23 cellular contexts compared by ENCODE assay signal in genomic region chr20:62068997-62069396, GRCh38. TPM values are rescaled to one million over a fixed set of nuclear protein-coding genes. Genes with fewer than 3 reads are reported as not detected.
DNase-seq lines count a peak whose midpoint lies in the region; ATAC-seq and TF ChIP-seq lines count a peak whose summit lies in the region.
"Had no signal": no experiment of that assay in that cellular context is flagged by ENCODE, and none has a peak within 500 bp of the region (broad histone marks: within the 10 kb centered on the region; RNA-seq: fewer than 3 reads in every experiment).

No MANE protein-coding gene starts in this region.

- ATAC-seq in PC-3, result no peak; the same call in 1 of the 2 replicates
- ATAC-seq: activated T-cell treated with anti-CD3 and anti-CD28 coated beads, Interleukin-2, amount 50 U/mL, for 4 hours; CD8-positive, alpha-beta T cell; heart right ventricle had no signal

- peaks cover 10% of the 10 kb centered on the region for H3K9me3 Mint-ChIP-seq in osteocyte (ENCODE audit: unreplicated experiment)

- peaks cover 21% of the 10 kb centered on the region for H3K4me1 ChIP-seq in PC-3 (ENCODE audit: insufficient read depth, low read length)
- peaks cover 33 to 46% (median 34%) of the 10 kb centered on the region in 4 donors for H3K4me1 ChIP-seq in transverse colon

- peaks cover 5% of the 10 kb centered on the region for H3K79me2 ChIP-seq in PC-3 (ENCODE audit: low read length)

- peaks cover 1% of the 10 kb centered on the region; the same call in 1 of the 2 replicates for H4K20me1 ChIP-seq in PC-3 (ENCODE audit: low read length)

- H3F3A ChIP-seq in PC-3 (ENCODE audit: low read length, unreplicated experiment), result no peaks in the 10 kb centered on the region

- no peak overlapping the region for H3K27ac Mint-ChIP-seq in osteocyte (ENCODE audit: unreplicated experiment)
- H3K27ac Mint-ChIP-seq: CD8-positive, alpha-beta T cell; dendritic cell treated with granulocyte-macrophage colony-stimulating factor and Interleukin-4, amounts not matched to agents 40 ng/mL and 50 ng/mL, for 4 days; mesothelial cell of epicardium had no signal

- no peaks in the 10 kb centered on the region for H3K9me2 ChIP-seq in PC-3 (replicated peaks; ENCODE audit: low read length)

- H3K27me3 ChIP-seq in PC-3 (ENCODE audit: low read length), result no peaks in the 10 kb centered on the region
- H3K27me3 ChIP-seq in transverse colon, result no peaks in the 10 kb centered on the region
- H3K27me3 ChIP-seq: cardiac muscle cell, heart right ventricle had no signal

- intact Hi-C loops in PC-3 (cut with micrococcal nuclease) (loop anchor here (10.0 kb wide), 1 partner anchor 54 kb away; no protein-coding TSS in a partner anchor), transverse colon (cut with DNase I; ENCODE audit: low total_unique reads) (loop anchor here (5.0 kb wide), 1 partner anchor 53 kb away; the partner anchor contains the start of gene LSM14B)

- peaks cover 5% of the 10 kb centered on the region; the same call in 1 of the 2 replicates for H3K9me3 ChIP-seq in PC-3 (ENCODE audit: low read length)
- peaks cover 0 to 6% of the 10 kb centered on the region in 2 donors for H3K9me3 ChIP-seq in transverse colon
- H3K9me3 ChIP-seq: prostate gland had no signal

- H3K4me1 Mint-ChIP-seq in osteocyte (ENCODE audit: unreplicated experiment), result peaks cover 16% of the 10 kb centered on the region

- POLR2A ChIA-PET in PC-3 (lab: Charles Lee; ENCODE audit: unreplicated experiment), result no interaction called here

- no TSS peak for BruUV-seq in PC-3 (replicated peaks; lab: Mats Ljungman, UMichigan)

- H3K27ac ChIP-seq in PC-3 (ENCODE audit: low read length) (no peak overlapping the region), transverse colon (peak overlapping the region; percentile 58 to 90 (median 65))
- H3K27ac ChIP-seq: cardiac muscle cell, heart right ventricle, left ventricle myocardium inferior, prostate gland had no signal

- no peak for TF ChIP-seq POLR2A in transverse colon (IDR thresholded peaks at IDR 0.05)

- H2AFZ ChIP-seq in PC-3 (ENCODE audit: low read length), result no peak overlapping the region

- CTCF ChIA-PET in PC-3 (lab: Charles Lee), result no interaction called here

- no peak overlapping the region for H3K9ac ChIP-seq in PC-3 (ENCODE audit: low read length)

- TF ChIP-seq EP300 in transverse colon (IDR thresholded peaks at IDR 0.05; ENCODE audit: low read depth), result no peak

- H3K36me3 ChIP-seq in PC-3 (ENCODE audit: low read depth, low read length) (no peaks in the 10 kb centered on the region), transverse colon (no peaks in the 10 kb centered on the region)
- H3K36me3 ChIP-seq: cardiac muscle cell, heart right ventricle, left ventricle myocardium inferior, prostate gland had no signal

- TF ChIP-seq CTCF in GM20000 (IDR thresholded peaks at IDR 0.05; ENCODE audit: extremely low read depth, missing control alignments) (no peak), PC-3 (conservative IDR thresholded peaks at IDR 0.05; ENCODE audit: low read depth, low read length) (no peak), transverse colon (IDR thresholded peaks at IDR 0.05) (no peak), osteocyte (IDR thresholded peaks at IDR 0.05) (no peak)

- 59% methylated on average over 7 of the region's 7 CpGs; no CpG with 5 or more reads in 1 of the 2 donors for WGBS in transverse colon (ENCODE audit: low coverage in 1 of 2), 2 donors

- no peak overlapping the region for H3K4me3 ChIP-seq in PC-3 (ENCODE audit: low read length)
- H3K4me3 ChIP-seq in transverse colon, result no peak overlapping the region
- H3K4me3 ChIP-seq: cardiac muscle cell, heart right ventricle, left ventricle myocardium inferior, prostate gland had no signal

- in situ Hi-C loops in transverse colon (cut with MboI; ENCODE audit: low pct_ligation_motif_present in 1 of 4, low pct_unique_long_range_greater_than_20kb in 1 of 4, low sequenced_read_pairs in 3 of 4), result loop anchor here in 2 of 4 donors (10.0 kb wide), 1 partner anchor 56 kb away; the partner anchor contains the start of gene LSM14B (in 2 of the 2)

- DNase-seq in GM20000 (ENCODE audit: low spot score) (peak; percentile 2), PC-3 (peak; percentile 30), glomerular visceral epithelial cell (ENCODE audit: extremely low spot score) (peak; percentile 16), transverse colon (peak; percentile 22), NCI-H2196 (lab: John Stamatoyannopoulos, UW; ENCODE audit: unreplicated experiment) (no peak), osteocyte (ENCODE audit: extremely low spot score, unreplicated experiment) (no peak), HuH-7.5 (ENCODE audit: low spot score) (no peak)
- DNase-seq: activated CD4-positive, alpha-beta T cell treated with anti-CD3 and anti-CD28 coated beads for 4 hours; activated naive CD4-positive, alpha-beta T cell; activated T-cell treated with anti-CD3 and anti-CD28 coated beads, Interleukin-2, amount 50 U/mL, for 4 hours; amygdala; CD8-positive, alpha-beta T cell; DMS53; heart right ventricle; left ventricle myocardium inferior; NCI-H774; Right ventricle myocardium superior; stimulated activated CD4-positive, alpha-beta T cell treated with anti-CD3 and anti-CD28 coated beads, Interleukin-1b, Interleukin-23, amount 100 ng/mL, for 48 hours; T-helper 1 cell had no signal

- H3K36me3 Mint-ChIP-seq in osteocyte (ENCODE audit: unreplicated experiment), result no peaks in the 10 kb centered on the region
- H3K36me3 Mint-ChIP-seq: mesothelial cell of epicardium had no signal

- H3K4me3 Mint-ChIP-seq in osteocyte (ENCODE audit: unreplicated experiment), result no peak overlapping the region
- H3K4me3 Mint-ChIP-seq: activated T-cell treated with anti-CD3 and anti-CD28 coated beads, Interleukin-2, amount 50 U/mL, for 4 hours; CD8-positive, alpha-beta T cell; dendritic cell treated with granulocyte-macrophage colony-stimulating factor and Interleukin-4, amounts not matched to agents 40 ng/mL and 50 ng/mL, for 4 days; mesothelial cell of epicardium had no signal

- peaks cover 7% of the 10 kb centered on the region for H3K27me3 Mint-ChIP-seq in osteocyte (ENCODE audit: unreplicated experiment)

- H3K4me2 ChIP-seq in PC-3 (ENCODE audit: low read length), result no peak overlapping the region

RNA-seq across cellular contexts. Expression of gene TAF4, which starts 3.3 kb away (rescaled TPM):
- 9.6 and 15.1 TPM in 2 replicates for total RNA-seq in PC-3 (2014; rRNA removed)
- total RNA-seq in transverse colon, result 10 to 100 TPM; 18.9 to 39.5 (median 24.3) TPM
- total RNA-seq in osteocyte, result 17.3 and 22.8 TPM in 2 replicates

RNA-seq across cellular contexts. Expression of gene LSM14B, which starts 53.3 kb away (rescaled TPM):
- total RNA-seq in PC-3 (2014; rRNA removed) (50.1 and 51.8 TPM in 2 replicates), transverse colon (10 to 100 TPM; 22.1 to 45.3 (median 35.6) TPM), osteocyte (67.8 and 68.7 TPM in 2 replicates)

Comparison
In these comparisons a context has a peak if more than half of its experiments do, and no peak if none do; other contexts are left out.
1. DNase-seq: peak in GM20000 (single experiment), PC-3 (single experiment), glomerular visceral epithelial cell (single experiment) and transverse colon (single experiment); none in NCI-H2196 (single experiment), osteocyte (single experiment) and HuH-7.5 (single experiment).